Comparison of ENCODE assay signal across 15 cellular contexts in the genomic region with DNA sequence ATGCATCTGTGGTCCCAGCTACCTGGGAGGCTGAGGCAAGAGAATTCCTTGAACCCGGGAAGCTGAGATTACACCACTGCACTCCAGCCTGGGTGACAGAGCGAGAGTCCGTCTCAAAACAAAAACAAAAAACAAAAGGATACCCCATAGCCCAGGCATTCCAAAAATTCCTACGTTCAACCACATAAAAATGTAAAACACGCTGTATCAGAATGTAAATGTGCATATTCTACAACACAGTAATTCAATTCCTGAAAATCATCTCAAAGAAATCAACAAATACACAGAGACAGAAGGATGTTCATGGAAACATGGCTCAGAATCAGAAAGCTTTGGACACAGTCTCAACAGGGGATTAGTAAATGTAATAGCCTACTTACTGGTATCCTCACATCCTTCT. TPM values are rescaled to one million over a fixed set of nuclear protein-coding genes. Genes with fewer than 3 reads are reported as not detected.
DNase-seq lines count a peak whose midpoint lies in the region; TF ChIP-seq lines count a peak whose summit lies in the region.
"Had no signal": no experiment of that assay in that cellular context is flagged by ENCODE, and none has a peak within 500 bp of the region (broad histone marks: within the 10 kb centered on the region; RNA-seq: fewer than 3 reads in every experiment).

No MANE protein-coding gene starts in this region.

- H3K27ac Mint-ChIP-seq in HFFc6 (peak overlapping the region; percentile 68), brain (peak overlapping the region in 4 of 5 experiments; percentile 41 to 86 (median 74)), glutamatergic neuron (ENCODE audit: unreplicated experiment) (peak overlapping the region; percentile 44), type B pancreatic cell (peak overlapping the region; percentile 50)
- H3K27ac Mint-ChIP-seq: activated naive CD8-positive, alpha-beta T cell; activated T-helper 1 cell treated with anti-CD3 and anti-CD28 coated beads, Interleukin-12 subunit alpha, Interleukin-12 subunit beta, Interleukin-2, Interleukin-4 antibody, amounts not matched to agents 30 ng/mL and 10 ng/mL and 1 ng/mL, durations not matched to agents 14 hours and 24 hours and 36 hours; nephron progenitor cell; progenitor cell of endocrine pancreas had no signal

- H3K36me3 Mint-ChIP-seq in HFFc6 (ENCODE audit: low read depth) = peaks cover 24% of the 10 kb centered on the region
- peaks cover 48% of the 10 kb centered on the region for H3K36me3 Mint-ChIP-seq in brain
- no peaks in the 10 kb centered on the region for H3K36me3 Mint-ChIP-seq in glutamatergic neuron (ENCODE audit: unreplicated experiment)
- peaks cover 20% of the 10 kb centered on the region for H3K36me3 Mint-ChIP-seq in type B pancreatic cell

- peak; percentile 30 for DNase-seq in HFFc6
- no peak for DNase-seq in glutamatergic neuron
- no peak for DNase-seq in type B pancreatic cell (ENCODE audit: extremely low spot score, unreplicated experiment)
- no peak for DNase-seq in NCI-H1092 treated with DMSO at 0.1 percent for 48 hours (lab: John Stamatoyannopoulos, UW)
- no peak for DNase-seq in cortex of kidney (lab: John Stamatoyannopoulos, UW)
- no peak for DNase-seq in DMS79 treated with DMSO at 0.1 percent for 48 hours (lab: John Stamatoyannopoulos, UW)
- DNase-seq: activated CD4-positive, alpha-beta T cell treated with anti-CD3 and anti-CD28 coated beads for 1 hour; NCI-H1436; NCI-H526; nephron progenitor cell; stimulated activated naive CD8-positive, alpha-beta T cell treated with anti-CD3 and anti-CD28 coated beads, Interleukin-15, Interleukin-2, amounts not matched to agents 100 U/mL and 50 U/mL, for 24 hours had no signal

- no peak overlapping the region; the same call in 1 of the 2 replicates for H3K4me3 Mint-ChIP-seq in HFFc6
- H3K4me3 Mint-ChIP-seq in brain = peak overlapping the region in 1 of 5 experiments; percentile 58
- H3K4me3 Mint-ChIP-seq in glutamatergic neuron (ENCODE audit: unreplicated experiment) = no peak overlapping the region
- H3K4me3 Mint-ChIP-seq in type B pancreatic cell = no peak overlapping the region
- H3K4me3 Mint-ChIP-seq: activated naive CD8-positive, alpha-beta T cell; activated T-helper 1 cell treated with anti-CD3 and anti-CD28 coated beads, Interleukin-12 subunit alpha, Interleukin-12 subunit beta, Interleukin-2, Interleukin-4 antibody, amounts not matched to agents 30 ng/mL and 10 ng/mL and 1 ng/mL, durations not matched to agents 14 hours and 24 hours and 36 hours; nephron progenitor cell had no signal

- peaks cover 30% of the 10 kb centered on the region for H3K4me1 Mint-ChIP-seq in HFFc6 (ENCODE audit: low read depth)
- H3K4me1 Mint-ChIP-seq in brain = peaks cover 6% of the 10 kb centered on the region
- peaks cover 18% of the 10 kb centered on the region for H3K4me1 Mint-ChIP-seq in glutamatergic neuron (ENCODE audit: low read depth, unreplicated experiment)
- H3K4me1 Mint-ChIP-seq in type B pancreatic cell (ENCODE audit: unreplicated experiment) = no peaks in the 10 kb centered on the region

- H3K27me3 Mint-ChIP-seq in HFFc6 (ENCODE audit: insufficient read depth) (no peaks in the 10 kb centered on the region; the same call in 1 of the 2 replicates), brain (no peaks in the 10 kb centered on the region), glutamatergic neuron (ENCODE audit: unreplicated experiment) (peaks cover 8% of the 10 kb centered on the region), type B pancreatic cell (no peaks in the 10 kb centered on the region)
- H3K27me3 Mint-ChIP-seq: activated naive CD8-positive, alpha-beta T cell; progenitor cell of endocrine pancreas had no signal

- H3K9me3 Mint-ChIP-seq in HFFc6 = no peaks in the 10 kb centered on the region
- H3K9me3 Mint-ChIP-seq in brain = no peaks in the 10 kb centered on the region
- H3K9me3 Mint-ChIP-seq in glutamatergic neuron (ENCODE audit: unreplicated experiment) = peaks cover 12% of the 10 kb centered on the region
- no peaks in the 10 kb centered on the region for H3K9me3 Mint-ChIP-seq in type B pancreatic cell
- H3K9me3 Mint-ChIP-seq: activated T-helper 1 cell treated with anti-CD3 and anti-CD28 coated beads, Interleukin-12 subunit alpha, Interleukin-12 subunit beta, Interleukin-2, Interleukin-4 antibody, amounts not matched to agents 30 ng/mL and 10 ng/mL and 1 ng/mL, durations not matched to agents 14 hours and 24 hours and 36 hours; nephron progenitor cell had no signal

- TF ChIP-seq CTCF in HFFc6 (IDR thresholded peaks at IDR 0.05) (no peak), brain (conservative IDR thresholded peaks at IDR 0.05) (no peak), glutamatergic neuron (IDR thresholded peaks at IDR 0.05; ENCODE audit: partially characterized antibody, unreplicated experiment) (no peak), type B pancreatic cell (conservative IDR thresholded peaks at IDR 0.05) (no peak)

RNA-seq across cellular contexts. Expression of a gene that starts 33.0 kb away (rescaled TPM):
- total RNA-seq in HFFc6 (2021; fragmentation: NEBNext Ultra II Directional; extraction: Animal tissue kit (Norgen Biotek cat#: 25700)) = 10 to 100 TPM; 17.7 to 21.2 (median 19.7) TPM
- polyA plus RNA-seq in brain (ENCODE audit: insufficient read depth, low read depth, low replicate concordance) = 22.2 TPM
- total RNA-seq in glutamatergic neuron (ENCODE audit: unreplicated experiment) (12.7 TPM), type B pancreatic cell (ENCODE audit: low replicate concordance) (24.0 and 29.3 TPM in 2 replicates)
